20 cellular contexts compared by ENCODE assay signal in the genomic region with DNA sequence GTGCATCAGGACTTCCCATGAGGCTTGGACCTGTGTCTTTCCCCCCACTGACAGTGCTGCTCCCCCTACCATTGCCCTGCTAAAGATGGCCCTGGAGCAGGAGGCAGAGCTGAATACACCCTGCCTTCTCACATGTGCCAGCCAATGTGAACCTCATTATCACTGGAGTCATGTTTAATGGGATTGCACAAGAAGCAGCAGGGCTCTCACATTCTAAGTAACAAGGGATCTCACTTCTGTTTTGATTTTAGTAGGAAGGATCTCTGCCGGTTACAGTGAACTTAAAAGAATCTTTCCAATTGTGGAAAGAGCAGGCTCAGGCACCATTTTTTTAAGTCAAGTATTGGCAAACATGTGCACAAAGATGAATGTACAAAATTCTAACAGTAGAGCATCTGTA.
"Had no signal": no experiment of that assay in that cellular context is flagged by ENCODE, and none has a peak within 500 bp of the region (broad histone marks: within the 10 kb centered on the region; RNA-seq: fewer than 3 reads in every experiment).

No MANE protein-coding gene starts in this region.

- DNase-seq: colonic mucosa; dermis blood vessel endothelial cell; foreskin fibroblast; glutamatergic neuron; islet precursor cell; left lung; lower lobe of right lung; mesenchymal stem cell; naive B cell; psoas muscle; small intestine; stimulated activated CD4-positive, alpha-beta T cell treated with anti-CD3 and anti-CD28 coated beads, Interleukin-4, amount 100 ng/mL, for 1 hour; stimulated activated CD8-positive, alpha-beta memory T cell treated with anti-CD3 and anti-CD28 coated beads, Interleukin-4, amount 100 ng/mL, for 48 hours; stimulated activated naive CD8-positive, alpha-beta T cell treated with anti-CD3 and anti-CD28 coated beads, Interleukin-15, Interleukin-2, amounts not matched to agents 100 U/mL and 50 U/mL, for 24 hours; thyroid gland had no signal

- H3K27ac ChIP-seq: colonic mucosa, gastroesophageal sphincter, left lung, lower lobe of right lung, neutrophil, psoas muscle, suprapubic skin, thyroid gland had no signal

- H3K9me3 ChIP-seq: colonic mucosa, gastroesophageal sphincter, left lung, lower lobe of right lung, neutrophil, psoas muscle, suprapubic skin, thyroid gland had no signal

- H3K36me3 ChIP-seq: colonic mucosa, gastroesophageal sphincter, left lung, lower lobe of right lung, neutrophil, suprapubic skin, thyroid gland had no signal

- H3K4me1 ChIP-seq: colonic mucosa, gastroesophageal sphincter, left lung, lower lobe of right lung, psoas muscle, thyroid gland had no signal

- H3K27me3 ChIP-seq: colonic mucosa, gastroesophageal sphincter, left lung, neutrophil, suprapubic skin, thyroid gland had no signal

- H3K4me3 ChIP-seq: colonic mucosa, gastroesophageal sphincter, left lung, lower lobe of right lung, psoas muscle, suprapubic skin, thyroid gland had no signal

- ATAC-seq: gastroesophageal sphincter; left lung; lower lobe of right lung; psoas muscle; right cardiac atrium; stimulated activated effector memory CD8-positive, alpha-beta T cell treated with anti-CD3 and anti-CD28 coated beads, Interleukin-12 subunit alpha, Interleukin-12 subunit beta, amount 100 ng/mL, for 72 hours; stimulated activated naive CD8-positive, alpha-beta T cell treated with anti-CD3 and anti-CD28 coated beads, Interleukin-15, Interleukin-2, amounts not matched to agents 100 U/mL and 50 U/mL, for 24 hours had no signal
